9 cellular contexts compared by ENCODE assay signal in the genomic region with DNA sequence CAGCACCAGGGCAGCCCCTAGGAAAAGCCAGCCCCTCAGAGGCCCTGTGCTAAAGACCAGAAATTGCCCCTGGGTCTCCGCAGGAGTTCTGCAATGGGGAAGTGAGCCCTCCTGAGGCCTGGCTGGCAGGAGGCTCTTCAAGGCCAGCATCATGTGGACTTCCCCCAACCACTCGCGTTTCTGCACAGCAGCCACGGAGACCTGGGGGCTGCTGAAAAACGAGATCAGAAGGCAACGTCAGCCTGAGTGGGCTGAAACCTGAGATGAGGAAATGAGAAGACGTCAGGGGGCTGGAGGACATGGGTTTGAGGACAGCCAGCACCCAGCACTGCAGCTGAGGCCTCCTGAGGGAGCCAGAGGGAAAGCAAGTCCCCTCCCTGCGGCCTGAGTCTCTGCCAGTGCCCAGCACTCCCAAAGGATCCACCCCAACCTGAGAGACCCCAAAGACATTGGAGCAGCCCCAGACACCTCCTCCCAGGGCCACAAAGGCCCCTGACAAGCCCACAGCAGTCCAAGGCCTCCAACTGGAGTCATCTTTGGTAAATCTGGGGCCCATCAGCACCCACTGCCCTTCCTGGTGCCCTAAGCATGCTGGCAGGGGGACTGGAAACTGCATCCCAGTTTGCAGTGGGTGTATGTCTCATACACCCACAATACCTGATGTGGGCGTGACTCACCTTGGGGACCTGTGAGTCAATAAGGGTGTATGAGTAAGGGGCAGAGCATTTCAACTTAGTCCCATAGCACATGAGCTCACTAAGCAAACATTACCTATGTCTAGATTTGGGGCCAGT. TPM values are rescaled to one million over a fixed set of nuclear protein-coding genes. Genes with fewer than 3 reads are reported as not detected.
DNase-seq lines count a peak whose midpoint lies in the region; ATAC-seq, FAIRE-seq and TF ChIP-seq lines count a peak whose summit lies in the region.
"Had no signal": no experiment of that assay in that cellular context is flagged by ENCODE, and none has a peak within 500 bp of the region (broad histone marks: within the 10 kb centered on the region; RNA-seq: fewer than 3 reads in every experiment).

No MANE protein-coding gene starts in this region.

- TF ChIP-seq CTCF in GM10248 (IDR thresholded peaks at IDR 0.05; ENCODE audit: control extremely low read depth, extremely low read depth, low read depth, missing control alignments) (peak; percentile 25), astrocyte (IDR thresholded peaks at IDR 0.05; ENCODE audit: insufficient read depth, low read depth, low read length) (no peak)

- ATAC-seq in GM21576 (IDR thresholded peaks at IDR 0.05; ENCODE audit: unreplicated experiment) (peak; percentile 40), HG03571 (IDR thresholded peaks at IDR 0.05; ENCODE audit: unreplicated experiment) (no peak), GM21390 (IDR thresholded peaks at IDR 0.05; ENCODE audit: unreplicated experiment) (no peak)

- H2AFZ ChIP-seq in astrocyte (ENCODE audit: low read depth, low read length): no peak overlapping the region

- H3K27ac Mint-ChIP-seq in astrocyte (ENCODE audit: unreplicated experiment): peak overlapping the region; percentile 89

- no peak overlapping the region for H3K4me3 Mint-ChIP-seq in astrocyte (ENCODE audit: unreplicated experiment)

- peaks cover 41% of the 10 kb centered on the region for H3K4me1 Mint-ChIP-seq in astrocyte (ENCODE audit: low read depth, unreplicated experiment)

- peak; percentile 63 for FAIRE-seq in astrocyte (lab: Jason Lieb, UNC)

- H3K36me3 Mint-ChIP-seq in astrocyte (ENCODE audit: low read depth, unreplicated experiment): no peaks in the 10 kb centered on the region

- H3K4me2 ChIP-seq in astrocyte (ENCODE audit: low read length): peak overlapping the region; percentile 58

- CTCF ChIA-PET in GM10248 (lab: Yijun Ruan, JAX): interaction anchor here (1.0 to 14.7 kb wide), 5 partner anchors 12 to 52 kb away, joined by 3 to 160 read pairs (median 4); a partner anchor contains a TSS

- peaks cover 17% of the 10 kb centered on the region for H3K27me3 Mint-ChIP-seq in astrocyte (ENCODE audit: low read depth, unreplicated experiment)

- no peaks in the 10 kb centered on the region for H4K20me1 ChIP-seq in astrocyte (ENCODE audit: insufficient read depth, low read length)

- no peak overlapping the region for H3K4me3 ChIP-seq in astrocyte (ENCODE audit: insufficient read depth, low read depth, low read length)
- H3K4me3 ChIP-seq: SK-N-MC had no signal

- no peaks in the 10 kb centered on the region for H3K9me3 ChIP-seq in astrocyte (ENCODE audit: insufficient read depth, low read depth, low read length)

- H3K9me3 Mint-ChIP-seq in astrocyte (ENCODE audit: unreplicated experiment): peaks cover 3% of the 10 kb centered on the region

- POLR2A ChIA-PET in GM10248 (lab: Yijun Ruan, JAX): interaction anchor here (0.5 to 2.5 kb wide), 4 partner anchors 12 to 38 kb away, joined by 3 to 9 read pairs (median 4); no protein-coding TSS in a partner anchor

- peak overlapping the region; percentile 92 for H3K27ac ChIP-seq in astrocyte (ENCODE audit: low read depth, low read length)
- H3K27ac ChIP-seq: SK-N-MC had no signal

- no peaks in the 10 kb centered on the region for H3K36me3 ChIP-seq in astrocyte (ENCODE audit: insufficient read depth, low read length)

- no peaks in the 10 kb centered on the region for H3K27me3 ChIP-seq in astrocyte (ENCODE audit: insufficient read depth, low read length)

- peaks cover 76% of the 10 kb centered on the region for H3K4me1 ChIP-seq in astrocyte (ENCODE audit: insufficient read depth, low read length)

- H3K79me2 ChIP-seq in astrocyte (ENCODE audit: insufficient read depth, low read length): no peaks in the 10 kb centered on the region

- DNase-seq in GM10248 (ENCODE audit: extremely low spot score): peak; percentile 84
- DNase-seq in NCI-H69 (lab: John Stamatoyannopoulos, UW): peak; percentile 26
- DNase-seq in astrocyte (ENCODE audit: low read depth): peak; percentile 87
- DNase-seq in stimulated activated CD4-positive, alpha-beta T cell treated with anti-CD3 and anti-CD28 coated beads, Interleukin-2, amount 100 ng/mL, for 24 hours: peak; percentile 64 to 71
- DNase-seq in DMS79 (lab: John Stamatoyannopoulos, UW): no peak

- peak overlapping the region; percentile 76 for H3K9ac ChIP-seq in astrocyte (ENCODE audit: low read length)

RNA-seq across cellular contexts. Expression of a gene that starts 29.2 kb away (rescaled TPM):
- 0.43 and 0.60 TPM in 2 replicates for total RNA-seq in astrocyte

RNA-seq across cellular contexts. Expression of a gene that starts 37.1 kb away (rescaled TPM):
- total RNA-seq in astrocyte: 26.7 and 36.3 TPM in 2 replicates
